24 cellular contexts compared by ENCODE assay signal in genomic region chr1:239197871-239198270, GRCh38.
A peak's percentile ranks its signal among the peaks of the same experiment; 100 is the strongest.
DNase-seq lines count a peak whose midpoint lies in the region; ATAC-seq and TF ChIP-seq lines count a peak whose summit lies in the region.
"Had no signal": no experiment of that assay in that cellular context is flagged by ENCODE, and none has a peak within 500 bp of the region (broad histone marks: within the 10 kb centered on the region; RNA-seq: fewer than 3 reads in every experiment).

No MANE protein-coding gene starts in this region.

- ATAC-seq in GM23338 (no peak), HG03196 (IDR thresholded peaks at IDR 0.05; ENCODE audit: unreplicated experiment) (no peak)
- ATAC-seq: A549; CD8-positive, alpha-beta T cell; GM12878 had no signal

- BruUV-seq in mammary epithelial cell (replicated peaks; lab: Mats Ljungman, UMichigan) (no TSS peak), MCF 10A (replicated peaks; lab: Mats Ljungman, UMichigan) (no TSS peak)

- H2AFZ ChIP-seq in mammary epithelial cell (ENCODE audit: low read depth, low read length) (no peak overlapping the region), GM23338 (peak overlapping the region; percentile 49; the same call in 1 of the 2 replicates)

- H3K27me3 ChIP-seq in mammary epithelial cell (ENCODE audit: insufficient read depth, low read length) (no peaks in the 10 kb centered on the region), GM23338 (ENCODE audit: insufficient read depth) (no peaks in the 10 kb centered on the region)
- H3K27me3 ChIP-seq: BLaER1 treated with 17β-estradiol and CSF1 and Interleukin-3, amounts not matched to agents 10 nM and 100 nM had no signal

- no peak overlapping the region for H3K4me3 ChIP-seq in mammary epithelial cell (replicated peaks in 1 of 3; ENCODE audit: insufficient read depth in 1 of 3, low read depth in 2 of 3, low read length in 3 of 3)
- no peak overlapping the region for H3K4me3 ChIP-seq in GM23338
- H3K4me3 ChIP-seq: A549; BLaER1 treated with 17β-estradiol and CSF1 and Interleukin-3, amounts not matched to agents 10 nM and 100 nM; GM12878 had no signal

- H3K4me3 Mint-ChIP-seq in MCF 10A (ENCODE audit: unreplicated experiment) (no peak overlapping the region), GM23338 (no peak overlapping the region)
- H3K4me3 Mint-ChIP-seq: B cell; CD4-positive, alpha-beta T cell; CD8-positive, alpha-beta T cell had no signal

- in situ Hi-C loops in mammary epithelial cell (cut with MboI; ENCODE audit: low sequenced_read_pairs in 2 of 2), result no loop called here

- H3K9me3 Mint-ChIP-seq in MCF 10A (ENCODE audit: unreplicated experiment) (peaks cover 15% of the 10 kb centered on the region), GM23338 (peaks cover 17% of the 10 kb centered on the region)
- H3K9me3 Mint-ChIP-seq: CD8-positive, alpha-beta T cell had no signal

- H3K36me3 Mint-ChIP-seq in MCF 10A (ENCODE audit: insufficient read depth, unreplicated experiment) (no peaks in the 10 kb centered on the region), GM23338 (ENCODE audit: low read depth) (peaks cover 10% of the 10 kb centered on the region)
- H3K36me3 Mint-ChIP-seq: CD8-positive, alpha-beta T cell had no signal

- H3F3A ChIP-seq in GM23338 (replicated peaks; ENCODE audit: low read depth), result no peaks in the 10 kb centered on the region

- no peaks in the 10 kb centered on the region for H3K27me3 Mint-ChIP-seq in MCF 10A (ENCODE audit: insufficient read depth, unreplicated experiment)
- peaks cover 2% of the 10 kb centered on the region for H3K27me3 Mint-ChIP-seq in GM23338 (ENCODE audit: insufficient read depth, low read depth, poor library complexity)
- H3K27me3 Mint-ChIP-seq: B cell; CD4-positive, alpha-beta T cell had no signal

- TF ChIP-seq CTCF in mammary epithelial cell (conservative IDR thresholded peaks at IDR 0.05 in 1 of 2, IDR thresholded peaks at IDR 0.05 in 1 of 2; ENCODE audit: extremely low read depth in 1 of 2, insufficient read depth in 1 of 2, low read depth in 1 of 2, low read length in 2 of 2) (no peak), MCF 10A (IDR thresholded peaks at IDR 0.05; ENCODE audit: unreplicated experiment) (no peak), GM23338 (conservative IDR thresholded peaks at IDR 0.05; ENCODE audit: low read depth in 2 of 2) (no peak)

- 84% methylated on average over 4 of the region's 4 CpGs for WGBS in mammary epithelial cell (ENCODE audit: low coverage, missing lambda C conversion rate)

- H3K27ac ChIP-seq in mammary epithelial cell (ENCODE audit: insufficient read depth, low read depth, low read length) (no peak overlapping the region), GM23338 (ENCODE audit: low read depth) (no peak overlapping the region)
- H3K27ac ChIP-seq: 22Rv1; A549; BLaER1 treated with 17β-estradiol and CSF1 and Interleukin-3, amounts not matched to agents 10 nM and 100 nM; C4-2B had no signal

- H3K4me2 ChIP-seq in mammary epithelial cell (ENCODE audit: insufficient read depth, low read depth, low read length), result no peak overlapping the region
- H3K4me2 ChIP-seq in GM23338, result no peak overlapping the region
- H3K4me2 ChIP-seq: A549; BLaER1 treated with 17β-estradiol and CSF1 and Interleukin-3, amounts not matched to agents 10 nM and 100 nM had no signal

- H3K9me3 ChIP-seq in mammary epithelial cell (replicated peaks; ENCODE audit: insufficient read depth, low read length), result no peaks in the 10 kb centered on the region
- H3K9me3 ChIP-seq: A549, Caco-2 had no signal

- H3K9me2 ChIP-seq in GM23338 (ENCODE audit: insufficient read depth), result peaks cover 5% of the 10 kb centered on the region

- H3K9ac ChIP-seq in mammary epithelial cell (ENCODE audit: insufficient read depth, low read length), result no peak overlapping the region
- H3K9ac ChIP-seq: BLaER1 treated with 17β-estradiol and CSF1 and Interleukin-3, amounts not matched to agents 10 nM and 100 nM had no signal

- CTCF ChIA-PET in mammary epithelial cell (lab: Charles Lee; ENCODE audit: low non-redundant PET) (no interaction called here), MCF 10A (lab: Yijun Ruan, JAX) (no interaction called here)

- dilution Hi-C loops in mammary epithelial cell (cut with HindIII; ENCODE audit: low sequenced_read_pairs), result no loop called here

- H3K4me1 Mint-ChIP-seq in MCF 10A (ENCODE audit: insufficient read depth, unreplicated experiment) (no peaks in the 10 kb centered on the region), GM23338 (no peaks in the 10 kb centered on the region)
- H3K4me1 Mint-ChIP-seq: B cell had no signal

- H4K20me1 ChIP-seq in mammary epithelial cell (ENCODE audit: insufficient read depth, low read length), result no peaks in the 10 kb centered on the region
- H4K20me1 ChIP-seq in GM23338 (replicated peaks; ENCODE audit: insufficient read depth), result no peaks in the 10 kb centered on the region
- H4K20me1 ChIP-seq: BLaER1 treated with 17β-estradiol and CSF1 and Interleukin-3, amounts not matched to agents 10 nM and 100 nM had no signal

- POLR2A ChIA-PET in MCF 10A (lab: Yijun Ruan, JAX), result interaction anchor here (0.8 kb wide), 1 partner anchor 13 kb away, joined by 3 read pairs; no protein-coding TSS in a partner anchor

- H3K36me3 ChIP-seq in mammary epithelial cell (ENCODE audit: insufficient read depth, low read length) (no peaks in the 10 kb centered on the region), GM23338 (ENCODE audit: insufficient read depth) (no peaks in the 10 kb centered on the region)
- H3K36me3 ChIP-seq: BLaER1 treated with 17β-estradiol and CSF1 and Interleukin-3, amounts not matched to agents 10 nM and 100 nM had no signal

- H3K27ac Mint-ChIP-seq in MCF 10A (ENCODE audit: low read depth, unreplicated experiment) (no peak overlapping the region), GM23338 (no peak overlapping the region)
- H3K27ac Mint-ChIP-seq: B cell; CD4-positive, alpha-beta T cell; CD8-positive, alpha-beta T cell had no signal

- H3K4me1 ChIP-seq in mammary epithelial cell (ENCODE audit: insufficient read depth, low read length), result no peaks in the 10 kb centered on the region
- no peaks in the 10 kb centered on the region for H3K4me1 ChIP-seq in GM23338 (ENCODE audit: insufficient read depth)
- H3K4me1 ChIP-seq: A549; BLaER1 treated with 17β-estradiol and CSF1 and Interleukin-3, amounts not matched to agents 10 nM and 100 nM had no signal

- H3K79me2 ChIP-seq in mammary epithelial cell (ENCODE audit: insufficient read depth, low read length) (no peaks in the 10 kb centered on the region), GM23338 (replicated peaks; ENCODE audit: insufficient read depth) (no peaks in the 10 kb centered on the region)

- intact Hi-C loops in mammary epithelial cell (cut with micrococcal nuclease) (no loop called here), MCF 10A (cut with micrococcal nuclease) (no loop called here)

- peak; percentile 17 for DNase-seq in mammary epithelial cell
- no peak for DNase-seq in MCF 10A (ENCODE audit: unreplicated experiment)
- DNase-seq in GM23338 (ENCODE audit: low spot score), result no peak
- peak; percentile 39 for DNase-seq in M059J (ENCODE audit: low read depth)
- DNase-seq in astrocyte of the hippocampus (ENCODE audit: low read depth, low spot score), result peak; percentile 27
- DNase-seq in KG1 (lab: John Stamatoyannopoulos, UW), result no peak
- DNase-seq in dedifferentiated amniotic fluid mesenchymal stem cell (ENCODE audit: extremely low spot score), result no peak
- DNase-seq: AML-193; Caco-2; CD4-positive, alpha-beta T cell; CD8-positive, alpha-beta T cell; DMS 273 treated with DMSO at 0.1 percent for 48 hours; DMS153; DMS53; DMS79; DND-41; GDM1 had no signal

TF ChIP-seq in GM23338, 12 proteins besides CTCF, POLR2A, EP300 and RAD21 (continues in another document):
- TF ChIP-seq ZNF114 (CRISPR knock-in tag; IDR thresholded peaks at IDR 0.05) (no peak), NANOG (IDR thresholded peaks at IDR 0.05; ENCODE audit: borderline replicate concordance) (no peak), ETS1 (IDR thresholded peaks at IDR 0.05) (no peak), EZH2phosphoT487 (IDR thresholded peaks at IDR 0.05; ENCODE audit: unreplicated experiment) (no peak), STAT1 (IDR thresholded peaks at IDR 0.05; ENCODE audit: unreplicated experiment) (no peak), ZNF331 (CRISPR knock-in tag; IDR thresholded peaks at IDR 0.05; ENCODE audit: low read depth) (no peak), POLR2AphosphoS5 (IDR thresholded peaks at IDR 0.05; ENCODE audit: low read depth) (no peak)

Comparison
In these comparisons a context has a peak if more than half of its experiments do, and no peak if none do; other contexts are left out.
1. DNase-seq: peak in mammary epithelial cell (single experiment), M059J (single experiment) and astrocyte of the hippocampus (single experiment); none in MCF 10A (single experiment), GM23338 (single experiment), KG1 (single experiment) and dedifferentiated amniotic fluid mesenchymal stem cell (single experiment).